In genomic region chr3:68817243-68817642, GRCh38 we compare ENCODE assay signal across 15 cellular contexts.
DNase-seq lines count a peak whose midpoint lies in the region; TF ChIP-seq lines count a peak whose summit lies in the region.
"Had no signal": no experiment of that assay in that cellular context is flagged by ENCODE, and none has a peak within 500 bp of the region (broad histone marks: within the 10 kb centered on the region; RNA-seq: fewer than 3 reads in every experiment).

No MANE protein-coding gene starts in this region.

- no peaks in the 10 kb centered on the region for H3K4me1 ChIP-seq in right atrium auricular region
- H3K4me1 ChIP-seq: SJCRH30 had no signal

- DNase-seq in HCEC 1CT (peak; percentile 83), M059J (ENCODE audit: low read depth) (peak; percentile 37), epithelial cell of prostate (ENCODE audit: low read depth, low spot score) (peak; percentile 2), stromal cell of bone marrow (ENCODE audit: low read depth) (peak; percentile 1), NCI-H524 treated with DMSO at 0.1 percent for 48 hours (lab: John Stamatoyannopoulos, UW) (no peak), NAMALWA (ENCODE audit: low spot score) (no peak), right atrium auricular region (ENCODE audit: low spot score) (no peak)
- DNase-seq: CD4-positive, CD25-positive, alpha-beta regulatory T cell; GDM1; Kasumi-1; NCI-H1092 treated with DMSO at 0.1 percent for 48 hours; NCI-H1436 treated with DMSO at 0.1 percent for 48 hours; NCI-H1930; SJCRH30; T-cell had no signal

- no peak overlapping the region for H3K27ac ChIP-seq in epithelial cell of prostate
- H3K27ac ChIP-seq in right atrium auricular region, result no peak overlapping the region
- H3K27ac ChIP-seq: SJCRH30 had no signal

- H3K9me3 ChIP-seq in right atrium auricular region, result peaks cover 0 to 7% of the 10 kb centered on the region in 2 donors
- H3K9me3 ChIP-seq: SJCRH30 had no signal

- H3K27me3 ChIP-seq in right atrium auricular region, result no peaks in the 10 kb centered on the region
- H3K27me3 ChIP-seq: SJCRH30 had no signal

- no peaks in the 10 kb centered on the region for H3K36me3 ChIP-seq in right atrium auricular region
- H3K36me3 ChIP-seq: SJCRH30 had no signal

- TF ChIP-seq CTCF in right atrium auricular region (IDR thresholded peaks at IDR 0.05), result no peak

- H3K4me3 ChIP-seq in right atrium auricular region, result no peak overlapping the region
- H3K4me3 ChIP-seq: SJCRH30 had no signal

Comparison
In these comparisons a context has a peak if more than half of its experiments do, and no peak if none do; other contexts are left out.
1. DNase-seq: peak in HCEC 1CT (single experiment), M059J (single experiment), epithelial cell of prostate (single experiment) and stromal cell of bone marrow (single experiment); none in NCI-H524 treated with DMSO at 0.1 percent for 48 hours (single experiment), NAMALWA (single experiment) and right atrium auricular region (single experiment).